16 cellular contexts compared by ENCODE assay signal in genomic region chr1:4698911-4699310, GRCh38. TPM values are rescaled to one million over a fixed set of nuclear protein-coding genes. Genes with fewer than 3 reads are reported as not detected.
DNase-seq lines count a peak whose midpoint lies in the region; TF ChIP-seq lines count a peak whose summit lies in the region.
"Had no signal": no experiment of that assay in that cellular context is flagged by ENCODE, and none has a peak within 500 bp of the region (broad histone marks: within the 10 kb centered on the region; RNA-seq: fewer than 3 reads in every experiment).

No MANE protein-coding gene starts in this region.

- H3K27ac ChIP-seq in layer of hippocampus (ENCODE audit: low read depth, low read length), result peak overlapping the region; percentile 69
- H3K27ac ChIP-seq: BLaER1 treated with 17β-estradiol and CSF1 and Interleukin-3, amounts not matched to agents 10 nM and 100 nM; GM23248 had no signal

- H3K4me1 Mint-ChIP-seq in brain (peaks cover 69% of the 10 kb centered on the region), osteocyte (ENCODE audit: unreplicated experiment) (peaks cover 26% of the 10 kb centered on the region)
- H3K4me1 Mint-ChIP-seq: CD4-positive, CD25-positive, alpha-beta regulatory T cell had no signal

- H3K9me3 Mint-ChIP-seq in brain (peaks cover 0 to 11% (median 1%) of the 10 kb centered on the region in 5 experiments), osteocyte (ENCODE audit: unreplicated experiment) (peaks cover 11% of the 10 kb centered on the region)

- H3K36me3 Mint-ChIP-seq in brain (peaks cover 8% of the 10 kb centered on the region), osteocyte (ENCODE audit: unreplicated experiment) (no peaks in the 10 kb centered on the region)
- H3K36me3 Mint-ChIP-seq: CD4-positive, CD25-positive, alpha-beta regulatory T cell had no signal

- TF ChIP-seq CTCF in brain (conservative IDR thresholded peaks at IDR 0.05), result no peak
- TF ChIP-seq CTCF in osteocyte (IDR thresholded peaks at IDR 0.05), result no peak

- H3K27ac Mint-ChIP-seq in brain (peak overlapping the region; percentile 42 to 94 (median 72)), osteocyte (ENCODE audit: unreplicated experiment) (peak overlapping the region; percentile 85)
- H3K27ac Mint-ChIP-seq: CD4-positive, CD25-positive, alpha-beta regulatory T cell had no signal

- no peaks in the 10 kb centered on the region for H3K27me3 ChIP-seq in H7 (ENCODE audit: control insufficient read depth, insufficient read depth, low read length)
- no peaks in the 10 kb centered on the region for H3K27me3 ChIP-seq in layer of hippocampus (ENCODE audit: control insufficient read depth, insufficient read depth, low read length)
- H3K27me3 ChIP-seq: BLaER1 treated with 17β-estradiol and CSF1 and Interleukin-3, amounts not matched to agents 10 nM and 100 nM had no signal

- no peak overlapping the region for H3K4me3 ChIP-seq in H7 (ENCODE audit: insufficient read depth, low read depth, low read length)
- H3K4me3 ChIP-seq: BLaER1 treated with 17β-estradiol and CSF1 and Interleukin-3, amounts not matched to agents 10 nM and 100 nM; GM23248 had no signal

- no peak overlapping the region for H3K4me3 Mint-ChIP-seq in brain
- H3K4me3 Mint-ChIP-seq in osteocyte (ENCODE audit: unreplicated experiment), result no peak overlapping the region
- H3K4me3 Mint-ChIP-seq: CD4-positive, CD25-positive, alpha-beta regulatory T cell; H9 had no signal

- DNase-seq in H7 (peak; percentile 33), osteocyte (ENCODE audit: extremely low spot score, unreplicated experiment) (no peak), NCI-H2107 (lab: John Stamatoyannopoulos, UW) (no peak), COR-L47 (lab: John Stamatoyannopoulos, UW) (no peak)
- no peak for DNase-seq in activated naive CD4-positive, alpha-beta T cell treated with Interleukin-2 at 50 U/mL for 16 hours
- DNase-seq: ACHN; CD4-positive, CD25-positive, alpha-beta regulatory T cell; DMS153; DMS79 treated with DMSO at 0.1 percent for 48 hours; EL; H9 had no signal

- peaks cover 9% of the 10 kb centered on the region for H3K27me3 Mint-ChIP-seq in brain
- H3K27me3 Mint-ChIP-seq in osteocyte (ENCODE audit: unreplicated experiment), result no peaks in the 10 kb centered on the region
- H3K27me3 Mint-ChIP-seq: CD4-positive, CD25-positive, alpha-beta regulatory T cell had no signal

- H3K36me3 ChIP-seq in H7 (replicated peaks; ENCODE audit: control insufficient read depth, insufficient read depth, low read length), result no peaks in the 10 kb centered on the region
- H3K36me3 ChIP-seq: BLaER1 treated with 17β-estradiol and CSF1 and Interleukin-3, amounts not matched to agents 10 nM and 100 nM had no signal

RNA-seq across cellular contexts. Expression of gene AJAP1, which starts 44.5 kb away (rescaled TPM):
- 13.2 and 15.1 TPM in 2 replicates for total RNA-seq in H7 (2014; rRNA removed; shearing (Covaris generic))
- polyA plus RNA-seq in brain (ENCODE audit: insufficient read depth, low read depth, low replicate concordance), result 2.3 TPM
- 0.35 and 0.65 TPM in 2 replicates for total RNA-seq in osteocyte
- total RNA-seq: A172 had no signal
